ENCODE assay signal across 14 cellular contexts in genomic region chr10:118798186-118798811, GRCh38. TPM values are rescaled to one million over a fixed set of nuclear protein-coding genes. Genes with fewer than 3 reads are reported as not detected.
DNase-seq lines count a peak whose midpoint lies in the region; ATAC-seq, FAIRE-seq and TF ChIP-seq lines count a peak whose summit lies in the region.
"Had no signal": no experiment of that assay in that cellular context is flagged by ENCODE, and none has a peak within 500 bp of the region (broad histone marks: within the 10 kb centered on the region; RNA-seq: fewer than 3 reads in every experiment).

No MANE protein-coding gene starts in this region.

- ATAC-seq in A549: peak; percentile 84 to 90
- no peak for ATAC-seq in effector memory CD8-positive, alpha-beta T cell (replicated peaks)

- H3K4me3 Mint-ChIP-seq in effector memory CD8-positive, alpha-beta T cell: no peak overlapping the region

- no peak for TF ChIP-seq RAD21 in A549 (conservative IDR thresholded peaks at IDR 0.05 in 1 of 2, IDR thresholded peaks at IDR 0.05 in 1 of 2)

- DNase-seq in A549 (ENCODE audit: low read depth in 1 of 2, low spot score in 1 of 2) (peak; percentile 24 to 53), LHCN-M2 (ENCODE audit: low read depth) (peak; percentile 61), breast epithelium (ENCODE audit: low spot score in 2 of 2) (peak in 1 of 2 donors; percentile 45), kidney tubule cell (ENCODE audit: low spot score) (peak; percentile 90), NCI-H128 (lab: John Stamatoyannopoulos, UW; ENCODE audit: unreplicated experiment) (no peak), colonic mucosa (no peak), tibial nerve (ENCODE audit: low spot score in 2 of 2) (no peak)
- no peak for DNase-seq in effector memory CD8-positive, alpha-beta T cell
- DNase-seq: foreskin melanocyte, NCI-H187, testis had no signal

- H3K27ac ChIP-seq in A549: no peak overlapping the region; a peak in 1 of 6 replicates
- H3K27ac ChIP-seq in breast epithelium: peak overlapping the region; percentile 59 to 68
- no peak overlapping the region for H3K27ac ChIP-seq in colonic mucosa
- H3K27ac ChIP-seq in tibial nerve: no peak overlapping the region
- H3K27ac ChIP-seq: adrenal gland, pancreas, testis had no signal

- POLR2A ChIA-PET in A549 (lab: Yijun Ruan, JAX): interaction anchor here (1.2 kb wide), 1 partner anchor 44 kb away, joined by 3 read pairs; the partner anchor contains the start of gene CACUL1

- H3K27ac Mint-ChIP-seq in effector memory CD8-positive, alpha-beta T cell: no peak overlapping the region

- H3K9me3 Mint-ChIP-seq in effector memory CD8-positive, alpha-beta T cell: no peaks in the 10 kb centered on the region

- CTCF ChIA-PET in A549 (lab: Yijun Ruan, JAX): interaction anchor here (0.6 kb wide), 1 partner anchor 379 kb away, joined by 4 read pairs; no protein-coding TSS in a partner anchor

- peaks cover 39 to 67% of the 10 kb centered on the region in 2 donors for H3K27me3 Mint-ChIP-seq in effector memory CD8-positive, alpha-beta T cell

- H3K36me3 ChIP-seq in breast epithelium (no peaks in the 10 kb centered on the region), colonic mucosa (no peaks in the 10 kb centered on the region), tibial nerve (no peaks in the 10 kb centered on the region)
- H3K36me3 ChIP-seq: adrenal gland, pancreas had no signal

- H3K9ac ChIP-seq in colonic mucosa (ENCODE audit: low read depth in 2 of 2, low read length in 2 of 2): no peak overlapping the region

- H3K27me3 ChIP-seq in breast epithelium (no peaks in the 10 kb centered on the region), colonic mucosa (no peaks in the 10 kb centered on the region), tibial nerve (no peaks in the 10 kb centered on the region)
- H3K27me3 ChIP-seq: adrenal gland, pancreas, testis had no signal

- no peak for FAIRE-seq in A549 (lab: Jason Lieb, UNC)
- FAIRE-seq: pancreas, TTC549 had no signal

- peaks cover 23% of the 10 kb centered on the region for H3K4me1 ChIP-seq in A549
- no peaks in the 10 kb centered on the region for H3K4me1 ChIP-seq in breast epithelium
- no peaks in the 10 kb centered on the region for H3K4me1 ChIP-seq in colonic mucosa
- H3K4me1 ChIP-seq in tibial nerve: no peaks in the 10 kb centered on the region
- H3K4me1 ChIP-seq: adrenal gland, pancreas, testis had no signal

- WGBS in A549 (ENCODE audit: missing lambda C conversion rate): 23% methylated on average over 5 of the region's 5 CpGs
- 29 to 34% methylated on average over 5 of the region's 5 CpGs for WGBS in tibial nerve, 2 donors

- peak overlapping the region; percentile 19; the same call in 2 of the 3 replicates for H3K4me2 ChIP-seq in A549

- TF ChIP-seq POLR2A in A549 (IDR thresholded peaks at IDR 0.05; ENCODE audit: low read length): no peak
- TF ChIP-seq POLR2A in breast epithelium (IDR thresholded peaks at IDR 0.05): no peak
- no peak for TF ChIP-seq POLR2A in tibial nerve (IDR thresholded peaks at IDR 0.05)

- H3K4me1 Mint-ChIP-seq in effector memory CD8-positive, alpha-beta T cell (ENCODE audit: low read depth in 2 of 2): no peaks in the 10 kb centered on the region

- TF ChIP-seq EP300 in A549 (IDR thresholded peaks at IDR 0.05) (no peak), tibial nerve (IDR thresholded peaks at IDR 0.05) (no peak)

- TF ChIP-seq CTCF in A549 (IDR thresholded peaks at IDR 0.05) (no peak), breast epithelium (IDR thresholded peaks at IDR 0.05) (no peak), colonic mucosa (IDR thresholded peaks at IDR 0.05) (no peak), tibial nerve (IDR thresholded peaks at IDR 0.05) (no peak)

- intact Hi-C loops in breast epithelium (cut with DNase I; ENCODE audit: low total_unique reads): no loop called here
- intact Hi-C loops in colonic mucosa (cut with DNase I): no loop called here

- H3K36me3 Mint-ChIP-seq in effector memory CD8-positive, alpha-beta T cell (ENCODE audit: insufficient read depth): no peaks in the 10 kb centered on the region

- no peak overlapping the region for H3K4me3 ChIP-seq in A549
- H3K4me3 ChIP-seq in breast epithelium: no peak overlapping the region
- H3K4me3 ChIP-seq in colonic mucosa: no peak overlapping the region
- no peak overlapping the region for H3K4me3 ChIP-seq in tibial nerve
- H3K4me3 ChIP-seq: adrenal gland, pancreas, testis had no signal

- no peaks in the 10 kb centered on the region; the same call in 2 of the 3 replicates for H3K9me3 ChIP-seq in A549
- no peaks in the 10 kb centered on the region for H3K9me3 ChIP-seq in breast epithelium
- no peaks in the 10 kb centered on the region for H3K9me3 ChIP-seq in colonic mucosa
- H3K9me3 ChIP-seq in tibial nerve: no peaks in the 10 kb centered on the region
- H3K9me3 ChIP-seq: adrenal gland, pancreas, testis had no signal

TF ChIP-seq in A549, 52 proteins besides CTCF, POLR2A, EP300 and RAD21:
- no peak for TF ChIP-seq ZC3H11A (IDR thresholded peaks at IDR 0.05)
- TF ChIP-seq ZFP36 (IDR thresholded peaks at IDR 0.05; ENCODE audit: borderline replicate concordance, partially characterized antibody): no peak
- TF ChIP-seq KDM5A (IDR thresholded peaks at IDR 0.05): no peak
- no peak for TF ChIP-seq NFE2L2 (conservative IDR thresholded peaks at IDR 0.05; ENCODE audit: low read length)
- no peak for TF ChIP-seq SMC3 (IDR thresholded peaks at IDR 0.05)
- TF ChIP-seq MYC (IDR thresholded peaks at IDR 0.05; ENCODE audit: borderline replicate concordance, low read length): no peak
- no peak for TF ChIP-seq GATA3 (IDR thresholded peaks at IDR 0.05; ENCODE audit: borderline replicate concordance)
- TF ChIP-seq FOSL2 (IDR thresholded peaks at IDR 0.05): no peak
- 0 out of 2 replicates have a peak, but pooled peaks have one; percentile 37 for TF ChIP-seq FOSL2 (CRISPR knock-in tag; IDR thresholded peaks at IDR 0.05)
- TF ChIP-seq ZNF302 (CRISPR knock-in tag; IDR thresholded peaks at IDR 0.05): no peak

RNA-seq across cellular contexts. Expression of gene CACUL1, which starts 43.5 kb away (rescaled TPM):
- polyA plus RNA-seq in A549 (2011; rRNA removed) (14.3 and 15.6 TPM in 2 replicates), A549 (2017; fragmentation: RNase III; extraction: RNeasy Plus Mini Kit Qiagen cat#74134 plus additional on column Dnase treatment) (8.7 to 10.7 TPM (median 9.3 TPM) in 3 replicates)
- 2.6 and 3.2 TPM in 2 replicates for polyA plus RNA-seq in A549 (2012; cell fraction: cytosol; rRNA removed)
- polyA plus RNA-seq in A549 (2012; cell fraction: nucleus; rRNA removed): 2.2 and 3.1 TPM in 2 replicates
- polyA minus RNA-seq in A549 (2011; rRNA and poly(A)+ RNA removed): 13.5 and 17.5 TPM in 2 replicates
- total RNA-seq in LHCN-M2 (2014; rRNA removed) (21.3 and 24.8 TPM in 2 replicates), breast epithelium (10 to 100 TPM; 33.4 to 68.6 (median 55.2) TPM), colonic mucosa (10 to 100 TPM; 37.9 to 49.3 TPM), tibial nerve (10 to 100 TPM; 24.0 to 45.7 (median 26.4) TPM)
- polyA plus RNA-seq in LHCN-M2 (2012): 7.7 TPM

Comparison
In these comparisons a context has a peak if more than half of its experiments do, and no peak if none do; other contexts are left out.
1. DNase-seq: peak in A549 (2 of 2), LHCN-M2 (single experiment) and kidney tubule cell (single experiment); none in NCI-H128 (single experiment), colonic mucosa (single experiment), effector memory CD8-positive, alpha-beta T cell (0 of 3) and tibial nerve (0 of 2).
2. H3K27ac ChIP-seq: peak in breast epithelium (2 of 2); none in A549 (0 of 2), colonic mucosa (single experiment) and tibial nerve (0 of 4).